8 cellular contexts compared by ENCODE assay signal in the genomic region with DNA sequence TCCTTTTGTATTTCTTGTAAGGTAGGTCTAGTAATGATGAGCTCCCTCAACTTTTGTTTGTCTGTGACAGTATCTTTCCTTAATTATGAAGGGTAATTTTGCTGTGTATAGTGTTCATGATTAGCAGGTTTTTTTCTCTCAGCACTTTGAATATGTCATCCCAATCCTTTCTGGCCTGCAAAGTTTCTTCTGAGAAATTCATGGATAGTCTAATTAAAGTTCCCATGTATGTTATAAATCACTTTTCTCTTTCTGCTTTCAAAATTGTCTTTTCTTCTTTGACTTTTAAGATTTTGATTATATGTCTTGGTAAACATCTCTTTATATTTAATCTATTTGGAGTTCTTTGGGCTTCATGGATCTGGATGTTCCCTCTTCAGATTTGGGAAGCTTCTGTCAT.
"Had no signal": no experiment of that assay in that cellular context is flagged by ENCODE, and none has a peak within 500 bp of the region (broad histone marks: within the 10 kb centered on the region; RNA-seq: fewer than 3 reads in every experiment).

No MANE protein-coding gene starts in this region.

- H3K4me2 ChIP-seq: KMS-11 had no signal

- H3K4me1 Mint-ChIP-seq: IgD-negative memory B cell had no signal

- H3K27ac Mint-ChIP-seq: IgD-negative memory B cell had no signal

- H3K9ac ChIP-seq: KMS-11 had no signal

- H3K27ac ChIP-seq: HL-60, KMS-11 had no signal

- FAIRE-seq: HepG2, HTR-8/SVneo had no signal

- DNase-seq: IMR-90, KBM-7, KG1 had no signal

- ATAC-seq: HepG2 had no signal

- H3K4me3 Mint-ChIP-seq: IgD-negative memory B cell had no signal
